Comparison of ENCODE assay signal across 16 cellular contexts in genomic region chr5:169343761-169344160, GRCh38. TPM values are rescaled to one million over a fixed set of nuclear protein-coding genes. Genes with fewer than 3 reads are reported as not detected.
"Had no signal": no experiment of that assay in that cellular context is flagged by ENCODE, and none has a peak within 500 bp of the region (broad histone marks: within the 10 kb centered on the region; RNA-seq: fewer than 3 reads in every experiment).

No MANE protein-coding gene starts in this region.

- DNase-seq: colonic mucosa; dermis blood vessel endothelial cell; esophagus squamous epithelium; gastrocnemius medialis; glutamatergic neuron; islet precursor cell; mucosa of descending colon; naive thymus-derived CD8-positive, alpha-beta T cell; posterior cingulate gyrus; right cardiac atrium; small intestine; stimulated activated CD4-positive, alpha-beta T cell treated with anti-CD3 and anti-CD28 coated beads, Interleukin-12 subunit alpha, Interleukin-12 subunit beta, amount 100 ng/mL, for 4 hours; stimulated activated naive CD4-positive, alpha-beta T cell treated with Interleukin-2 at 50 U/mL for 16 hours; trophoblast cell had no signal

- ATAC-seq: left lobe of liver; mucosa of descending colon; naive thymus-derived CD8-positive, alpha-beta T cell had no signal

- H3K4me1 ChIP-seq: colonic mucosa, esophagus squamous epithelium, gastrocnemius medialis had no signal

- H3K9me3 ChIP-seq: colonic mucosa, esophagus squamous epithelium, gastrocnemius medialis, mucosa of descending colon, neutrophil had no signal

- H3K36me3 ChIP-seq: colonic mucosa, esophagus squamous epithelium, gastrocnemius medialis, neutrophil had no signal

- H3K27ac ChIP-seq: colonic mucosa, esophagus squamous epithelium, gastrocnemius medialis, neutrophil had no signal

- H3K4me3 ChIP-seq: colonic mucosa, esophagus squamous epithelium, gastrocnemius medialis, mucosa of descending colon had no signal

- H3K27me3 ChIP-seq: colonic mucosa, gastrocnemius medialis, neutrophil had no signal

RNA-seq across cellular contexts. Expression of gene SLIT3, which starts 42.8 kb away (rescaled TPM):
- total RNA-seq: dermis blood vessel endothelial cell; naive thymus-derived CD8-positive, alpha-beta T cell had no signal
